13 cellular contexts compared by ENCODE assay signal in genomic region chr4:48913346-48913745, GRCh38.
A peak's percentile ranks its signal among the peaks of the same experiment; 100 is the strongest.
DNase-seq lines count a peak whose midpoint lies in the region; ATAC-seq lines count a peak whose summit lies in the region.
"Had no signal": no experiment of that assay in that cellular context is flagged by ENCODE, and none has a peak within 500 bp of the region (broad histone marks: within the 10 kb centered on the region; RNA-seq: fewer than 3 reads in every experiment).

No MANE protein-coding gene starts in this region.

- no peak for ATAC-seq in HG03442 (IDR thresholded peaks at IDR 0.05; ENCODE audit: unreplicated experiment)
- ATAC-seq: K562 had no signal

- H3K27ac ChIP-seq in ACC112 (ENCODE audit: low read depth, low read length), result peak overlapping the region; percentile 63

- H3K4me3 ChIP-seq in ACC112 (ENCODE audit: low read depth, low read length), result no peak overlapping the region
- H3K4me3 ChIP-seq: K562 had no signal

- H3K36me3 ChIP-seq in ACC112 (ENCODE audit: insufficient read depth, low read length), result no peaks in the 10 kb centered on the region

- peak overlapping the region; percentile 39 for H2AFZ ChIP-seq in ACC112 (ENCODE audit: low read length, unreplicated experiment)

- no peaks in the 10 kb centered on the region for H3K79me2 ChIP-seq in ACC112 (ENCODE audit: control insufficient read depth, insufficient read depth, low read length, unreplicated experiment)

- DNase-seq in HCEC 1CT, result peak; percentile 82
- peak; percentile 49 for DNase-seq in amniotic stem cell (lab: John Stamatoyannopoulos, UW)
- peak; percentile 87 for DNase-seq in glomerular visceral epithelial cell (ENCODE audit: extremely low spot score)
- DNase-seq in D341Med (ENCODE audit: low spot score), result no peak
- no peak for DNase-seq in NCI-H510A (lab: John Stamatoyannopoulos, UW)
- DNase-seq in activated CD4-positive, alpha-beta T cell treated with anti-CD3 and anti-CD28 coated beads, Interleukin-2, amount 50 U/mL, for 4 hours, result no peak
- DNase-seq: activated T-cell treated with anti-CD3 and anti-CD28 coated beads, Interleukin-2, amount 50 U/mL, for 24 hours; islet precursor cell; NCI-H82; T-helper 9 cell had no signal

- no peaks in the 10 kb centered on the region for H3K27me3 ChIP-seq in ACC112 (ENCODE audit: insufficient read depth, low read length)

- peaks cover 21% of the 10 kb centered on the region for H3K4me1 ChIP-seq in ACC112 (ENCODE audit: control insufficient read depth, insufficient read depth, low read length, unreplicated experiment)

Comparison
In these comparisons a context has a peak if more than half of its experiments do, and no peak if none do; other contexts are left out.
1. DNase-seq: peak in HCEC 1CT (single experiment), amniotic stem cell (single experiment) and glomerular visceral epithelial cell (single experiment); none in D341Med (single experiment), NCI-H510A (single experiment) and activated CD4-positive, alpha-beta T cell treated with anti-CD3 and anti-CD28 coated beads, Interleukin-2, amount 50 U/mL, for 4 hours (0 of 2).